Comparison of ENCODE assay signal across 7 cellular contexts in genomic region chr5:14993734-14994133, GRCh38.
DNase-seq lines count a peak whose midpoint lies in the region; ATAC-seq lines count a peak whose summit lies in the region.
"Not testable (repeated sequence)": the region's sequence is repeated elsewhere in the genome, so short reads cannot be mapped to it uniquely, and the experiment has no call there.

No MANE protein-coding gene starts in this region.

- H3K27ac ChIP-seq in CD8-positive, alpha-beta memory T cell (ENCODE audit: low read depth, low read length) = not testable (repeated sequence)

- not testable (repeated sequence) for H3K36me3 ChIP-seq in CD8-positive, alpha-beta memory T cell (ENCODE audit: insufficient read depth, low read length)

- not testable (repeated sequence) for H3K4me1 ChIP-seq in CD8-positive, alpha-beta memory T cell (ENCODE audit: insufficient read depth, low read length)

- not testable (repeated sequence) for ATAC-seq in activated CD8-positive, alpha-beta memory T cell treated with anti-CD3 and anti-CD28 coated beads, Interleukin-2, amount 10 ng/mL, durations not matched to agents 7 days and 5 days; central memory CD8-positive, alpha-beta T cell (replicated peaks; ENCODE audit: extremely low read depth, poor library complexity, severe bottlenecking); memory B cell (ENCODE audit: low read depth); stimulated activated effector memory CD8-positive, alpha-beta T cell treated with anti-CD3 and anti-CD28 coated beads, Interleukin-12 subunit alpha, Interleukin-12 subunit beta, amount 100 ng/mL, for 72 hours

- H3K4me1 Mint-ChIP-seq in CD8-positive, alpha-beta memory T cell = peaks cover 11 to 17% (median 15%) of the 10 kb centered on the region in 3 donors
- peaks cover 15% of the 10 kb centered on the region for H3K4me1 Mint-ChIP-seq in T-helper 2 cell treated with Interferon-gamma antibody and Interleukin-4, amounts not matched to agents 5 μg/mL and 100 μg/mL, for 36 hours (ENCODE audit: low read depth)
- H3K4me1 Mint-ChIP-seq in activated CD8-positive, alpha-beta memory T cell treated with anti-CD3 and anti-CD28 coated beads, Interleukin-2, amount 10 ng/mL, durations not matched to agents 7 days and 5 days = peaks cover 24% of the 10 kb centered on the region
- H3K4me1 Mint-ChIP-seq in activated naive CD4-positive, alpha-beta T cell treated with anti-CD3 and anti-CD28 coated beads for 36 hours (ENCODE audit: low read depth) = peaks cover 17% of the 10 kb centered on the region
- H3K4me1 Mint-ChIP-seq in central memory CD8-positive, alpha-beta T cell = peaks cover 11% of the 10 kb centered on the region
- peaks cover 12% of the 10 kb centered on the region for H3K4me1 Mint-ChIP-seq in memory B cell
- peaks cover 14% of the 10 kb centered on the region for H3K4me1 Mint-ChIP-seq in stimulated activated effector memory CD8-positive, alpha-beta T cell treated with anti-CD3 and anti-CD28 coated beads, Interleukin-12 subunit alpha, Interleukin-12 subunit beta, amount 100 ng/mL, for 72 hours

- CTCF ChIA-PET in CD8-positive, alpha-beta memory T cell (lab: Charles Lee) = interaction anchor here (0.9 to 4.2 kb wide), 5 partner anchors 10 to 308 kb away, joined by 3 to 20 read pairs (median 3); no protein-coding TSS in a partner anchor
- CTCF ChIA-PET in activated CD8-positive, alpha-beta memory T cell treated with anti-CD3 and anti-CD28 coated beads, Interleukin-2, amount 10 ng/mL, durations not matched to agents 7 days and 5 days (lab: Charles Lee) = interaction anchor here (1.1 to 2.5 kb wide), 7 partner anchors 9 to 285 kb away, joined by 3 to 17 read pairs (median 3); no protein-coding TSS in a partner anchor
- CTCF ChIA-PET in activated naive CD4-positive, alpha-beta T cell treated with anti-CD3 and anti-CD28 coated beads for 36 hours (lab: Charles Lee) = interaction anchor here (0.7 to 2.7 kb wide), 6 partner anchors 9 to 267 kb away, joined by 3 to 13 read pairs (median 4); no protein-coding TSS in a partner anchor

- not testable (repeated sequence) for H3K36me3 Mint-ChIP-seq in CD8-positive, alpha-beta memory T cell; T-helper 2 cell treated with Interferon-gamma antibody and Interleukin-4, amounts not matched to agents 5 μg/mL and 100 μg/mL, for 36 hours (ENCODE audit: low read depth); activated CD8-positive, alpha-beta memory T cell treated with anti-CD3 and anti-CD28 coated beads, Interleukin-2, amount 10 ng/mL, durations not matched to agents 7 days and 5 days; activated naive CD4-positive, alpha-beta T cell treated with anti-CD3 and anti-CD28 coated beads for 36 hours (ENCODE audit: low read depth); memory B cell; stimulated activated effector memory CD8-positive, alpha-beta T cell treated with anti-CD3 and anti-CD28 coated beads, Interleukin-12 subunit alpha, Interleukin-12 subunit beta, amount 100 ng/mL, for 72 hours
- H3K36me3 Mint-ChIP-seq in central memory CD8-positive, alpha-beta T cell (ENCODE audit: insufficient read depth) = peaks cover 10% of the 10 kb centered on the region

- H3K4me3 Mint-ChIP-seq in CD8-positive, alpha-beta memory T cell = peak overlapping the region in 6 of 7 donors; percentile 92 to 99 (median 95)
- H3K4me3 Mint-ChIP-seq in T-helper 2 cell treated with Interferon-gamma antibody and Interleukin-4, amounts not matched to agents 5 μg/mL and 100 μg/mL, for 36 hours = peak overlapping the region; percentile 96
- peak overlapping the region; percentile 94 for H3K4me3 Mint-ChIP-seq in activated CD8-positive, alpha-beta memory T cell treated with anti-CD3 and anti-CD28 coated beads, Interleukin-2, amount 10 ng/mL, durations not matched to agents 7 days and 5 days
- H3K4me3 Mint-ChIP-seq in activated naive CD4-positive, alpha-beta T cell treated with anti-CD3 and anti-CD28 coated beads for 36 hours = peak overlapping the region; percentile 83
- H3K4me3 Mint-ChIP-seq in central memory CD8-positive, alpha-beta T cell = peak overlapping the region; percentile 93
- peak overlapping the region; percentile 95 for H3K4me3 Mint-ChIP-seq in memory B cell
- H3K4me3 Mint-ChIP-seq in stimulated activated effector memory CD8-positive, alpha-beta T cell treated with anti-CD3 and anti-CD28 coated beads, Interleukin-12 subunit alpha, Interleukin-12 subunit beta, amount 100 ng/mL, for 72 hours = peak overlapping the region; percentile 86

- peak overlapping the region in 4 of 8 donors; percentile 93 to 99 (median 98) for H3K27ac Mint-ChIP-seq in CD8-positive, alpha-beta memory T cell
- H3K27ac Mint-ChIP-seq in T-helper 2 cell treated with Interferon-gamma antibody and Interleukin-4, amounts not matched to agents 5 μg/mL and 100 μg/mL, for 36 hours; activated CD8-positive, alpha-beta memory T cell treated with anti-CD3 and anti-CD28 coated beads, Interleukin-2, amount 10 ng/mL, durations not matched to agents 7 days and 5 days: not testable (repeated sequence)
- H3K27ac Mint-ChIP-seq in activated naive CD4-positive, alpha-beta T cell treated with anti-CD3 and anti-CD28 coated beads for 36 hours = peak overlapping the region; percentile 83
- H3K27ac Mint-ChIP-seq in central memory CD8-positive, alpha-beta T cell (ENCODE audit: low read depth) = peak overlapping the region; percentile 94
- H3K27ac Mint-ChIP-seq in memory B cell = peak overlapping the region; percentile 98
- peak overlapping the region; percentile 91 for H3K27ac Mint-ChIP-seq in stimulated activated effector memory CD8-positive, alpha-beta T cell treated with anti-CD3 and anti-CD28 coated beads, Interleukin-12 subunit alpha, Interleukin-12 subunit beta, amount 100 ng/mL, for 72 hours

- H3K9me3 Mint-ChIP-seq in CD8-positive, alpha-beta memory T cell; T-helper 2 cell treated with Interferon-gamma antibody and Interleukin-4, amounts not matched to agents 5 μg/mL and 100 μg/mL, for 36 hours; activated CD8-positive, alpha-beta memory T cell treated with anti-CD3 and anti-CD28 coated beads, Interleukin-2, amount 10 ng/mL, durations not matched to agents 7 days and 5 days (ENCODE audit: low read depth); activated naive CD4-positive, alpha-beta T cell treated with anti-CD3 and anti-CD28 coated beads for 36 hours; central memory CD8-positive, alpha-beta T cell; memory B cell; stimulated activated effector memory CD8-positive, alpha-beta T cell treated with anti-CD3 and anti-CD28 coated beads, Interleukin-12 subunit alpha, Interleukin-12 subunit beta, amount 100 ng/mL, for 72 hours: not testable (repeated sequence)

- not testable (repeated sequence) for H3K27me3 Mint-ChIP-seq in CD8-positive, alpha-beta memory T cell; activated naive CD4-positive, alpha-beta T cell treated with anti-CD3 and anti-CD28 coated beads for 36 hours (ENCODE audit: low read depth); memory B cell
- H3K27me3 Mint-ChIP-seq in T-helper 2 cell treated with Interferon-gamma antibody and Interleukin-4, amounts not matched to agents 5 μg/mL and 100 μg/mL, for 36 hours (ENCODE audit: low read depth) = peaks cover 16% of the 10 kb centered on the region
- peaks cover 10% of the 10 kb centered on the region for H3K27me3 Mint-ChIP-seq in activated CD8-positive, alpha-beta memory T cell treated with anti-CD3 and anti-CD28 coated beads, Interleukin-2, amount 10 ng/mL, durations not matched to agents 7 days and 5 days
- H3K27me3 Mint-ChIP-seq in central memory CD8-positive, alpha-beta T cell = peaks cover 11% of the 10 kb centered on the region

- POLR2A ChIA-PET in CD8-positive, alpha-beta memory T cell (lab: Charles Lee) = not testable (repeated sequence)

- intact Hi-C loops in activated naive CD4-positive, alpha-beta T cell treated with anti-CD3 and anti-CD28 coated beads for 36 hours (cut with micrococcal nuclease) = loop anchor here (1.0 to 5.0 kb wide), 10 partner anchors 47 to 1634 kb away; partner anchors contain the start of genes ANKH and TRIO

- not testable (repeated sequence) for H3K27me3 ChIP-seq in CD8-positive, alpha-beta memory T cell (ENCODE audit: insufficient read depth, low read length, poor library complexity, severe bottlenecking)

- DNase-seq in CD8-positive, alpha-beta memory T cell; T-helper 2 cell treated with Interferon-gamma antibody and Interleukin-4, amounts not matched to agents 5 μg/mL and 100 μg/mL, for 36 hours (ENCODE audit: low spot score); activated CD8-positive, alpha-beta memory T cell treated with anti-CD3 and anti-CD28 coated beads, Interleukin-2, amount 10 ng/mL, durations not matched to agents 7 days and 5 days; activated naive CD4-positive, alpha-beta T cell treated with anti-CD3 and anti-CD28 coated beads for 36 hours; central memory CD8-positive, alpha-beta T cell (ENCODE audit: low spot score in 2 of 2); memory B cell (ENCODE audit: low spot score in 2 of 2); stimulated activated effector memory CD8-positive, alpha-beta T cell treated with anti-CD3 and anti-CD28 coated beads, Interleukin-12 subunit alpha, Interleukin-12 subunit beta, amount 100 ng/mL, for 72 hours (ENCODE audit: low spot score in 2 of 2): not testable (repeated sequence)

- not testable (repeated sequence) for H3K4me3 ChIP-seq in CD8-positive, alpha-beta memory T cell (ENCODE audit: low read length)

- not testable (repeated sequence) for H3K9me3 ChIP-seq in CD8-positive, alpha-beta memory T cell (ENCODE audit: low read length)
